Comparison of ENCODE assay signal across 11 cellular contexts in the genomic region with DNA sequence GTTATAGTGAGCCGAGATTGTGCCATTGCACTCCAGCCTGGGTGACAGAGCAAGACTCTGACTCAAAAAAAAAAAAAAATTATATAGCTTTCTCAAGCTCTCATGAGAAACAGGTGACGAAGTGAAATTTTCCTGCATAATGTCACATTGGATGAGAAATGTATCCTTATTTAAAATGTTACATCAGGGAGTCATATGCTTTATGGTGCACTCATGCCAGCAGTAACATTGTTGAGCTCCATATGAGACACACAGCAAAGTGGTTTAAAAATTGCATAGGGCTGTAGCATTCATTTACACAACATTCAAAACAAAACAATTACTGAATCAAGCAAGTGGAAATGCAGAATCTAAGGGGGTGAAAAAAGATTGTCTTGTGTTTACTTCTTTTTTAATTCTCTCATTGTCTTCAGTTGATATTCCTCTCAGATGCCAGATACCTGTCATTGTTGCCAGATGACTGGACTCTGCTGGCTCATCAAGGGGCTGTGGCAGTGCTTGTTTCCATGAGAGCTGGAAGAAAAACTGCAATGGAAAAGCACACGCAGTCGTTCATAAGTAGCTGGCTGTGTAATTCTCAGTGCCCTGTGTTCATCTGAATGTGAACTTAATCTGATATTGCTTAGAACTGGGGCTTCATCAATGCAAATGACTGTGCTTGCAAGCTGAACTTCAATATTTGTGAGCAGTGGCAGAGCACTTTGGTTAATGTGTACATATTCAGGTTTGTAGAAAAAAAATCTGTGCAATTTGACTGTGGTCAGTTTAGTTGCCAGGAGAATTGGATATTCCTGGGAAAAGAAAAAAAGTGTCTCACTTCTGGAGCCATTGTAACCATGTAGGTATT.
DNase-seq lines count a peak whose midpoint lies in the region; ATAC-seq and TF ChIP-seq lines count a peak whose summit lies in the region.
"Had no signal": no experiment of that assay in that cellular context is flagged by ENCODE, and none has a peak within 500 bp of the region (broad histone marks: within the 10 kb centered on the region; RNA-seq: fewer than 3 reads in every experiment).

No MANE protein-coding gene starts in this region.

- no peaks in the 10 kb centered on the region for H3K36me3 Mint-ChIP-seq in Calu3 (ENCODE audit: insufficient read depth, unreplicated experiment)

- H3K27me3 Mint-ChIP-seq in Calu3 (ENCODE audit: unreplicated experiment) = no peaks in the 10 kb centered on the region

- peaks cover 17% of the 10 kb centered on the region for H3K4me1 Mint-ChIP-seq in Calu3 (ENCODE audit: low read depth, unreplicated experiment)

- H3K9ac ChIP-seq in SK-N-MC (ENCODE audit: insufficient read length) (no peak overlapping the region), rectal smooth muscle tissue (ENCODE audit: low read length) (no peak overlapping the region)

- H3K36me3 ChIP-seq in SK-N-MC (ENCODE audit: insufficient read depth, low read length) = no peaks in the 10 kb centered on the region
- no peaks in the 10 kb centered on the region for H3K36me3 ChIP-seq in rectal smooth muscle tissue (ENCODE audit: control insufficient read depth, insufficient read depth, low read length)

- H3K27me3 ChIP-seq in rectal smooth muscle tissue (ENCODE audit: control insufficient read depth, insufficient read depth, low read length) = no peaks in the 10 kb centered on the region

- H3K4me3 ChIP-seq in SK-N-MC (no peak overlapping the region), fibroblast of mammary gland (ENCODE audit: control insufficient read depth, low read depth, low read length) (no peak overlapping the region), rectal smooth muscle tissue (ENCODE audit: low read length) (no peak overlapping the region)
- H3K4me3 ChIP-seq: lung had no signal

- intact Hi-C loops in Calu3 (cut with micrococcal nuclease; ENCODE audit: unreplicated experiment) = no loop called here

- ATAC-seq in GM18867 (IDR thresholded peaks at IDR 0.05; ENCODE audit: unreplicated experiment) = no peak
- ATAC-seq: Right ventricle myocardium inferior had no signal

- no peak overlapping the region for H3K27ac Mint-ChIP-seq in Calu3 (ENCODE audit: unreplicated experiment)

- H3K9me3 ChIP-seq in SK-N-MC (ENCODE audit: low read depth, low read length) = peaks cover 5% of the 10 kb centered on the region; the same call in 1 of the 2 replicates

- peak; percentile 23 for DNase-seq in H4 (ENCODE audit: low spot score)
- no peak for DNase-seq in SK-N-MC (ENCODE audit: low read depth, low spot score)
- peak; percentile 66 for DNase-seq in fibroblast of mammary gland (ENCODE audit: low read depth)
- DNase-seq in NCI-H526 treated with DMSO at 0.1 percent for 48 hours (lab: John Stamatoyannopoulos, UW) = no peak
- DNase-seq in Calu3 = no peak
- no peak for DNase-seq in GF-D8 (lab: John Stamatoyannopoulos, UW)
- DNase-seq: stimulated activated CD4-positive, alpha-beta T cell treated with anti-CD3 and anti-CD28 coated beads, Interleukin-4, amount 100 ng/mL, for 24 hours had no signal

- H3K4me1 ChIP-seq in rectal smooth muscle tissue (ENCODE audit: control insufficient read depth, insufficient read depth, low read length) = peaks cover 13% of the 10 kb centered on the region

- peaks cover 2% of the 10 kb centered on the region for H3K9me3 Mint-ChIP-seq in Calu3 (ENCODE audit: low read depth, unreplicated experiment)

- CTCF ChIA-PET in Calu3 (lab: Charles Lee) = interaction anchor here (0.6 to 1.2 kb wide), 4 partner anchors 13 to 203 kb away, joined by 3 to 5 read pairs (median 4); no protein-coding TSS in a partner anchor

- TF ChIP-seq CTCF in fibroblast of mammary gland (conservative IDR thresholded peaks at IDR 0.05; ENCODE audit: control insufficient read depth, insufficient read depth, low read depth, low read length) (no peak), Calu3 (IDR thresholded peaks at IDR 0.05; ENCODE audit: unreplicated experiment) (no peak)

- H3K27ac ChIP-seq in SK-N-MC = peak overlapping the region; percentile 83
- peak overlapping the region; percentile 73 for H3K27ac ChIP-seq in rectal smooth muscle tissue (ENCODE audit: low read depth, low read length)

- H3K4me3 Mint-ChIP-seq in Calu3 (ENCODE audit: low read depth, unreplicated experiment) = no peak overlapping the region

- BruUV-seq in Calu3 (replicated peaks; lab: Mats Ljungman, UMichigan) = no TSS peak

Comparison
In these comparisons a context has a peak if more than half of its experiments do, and no peak if none do; other contexts are left out.
1. DNase-seq: peak in H4 (single experiment) and fibroblast of mammary gland (single experiment); none in SK-N-MC (single experiment), NCI-H526 treated with DMSO at 0.1 percent for 48 hours (single experiment), Calu3 (single experiment) and GF-D8 (single experiment).